In genomic region chr1:192609110-192610079, GRCh38 we compare ENCODE assay signal across 8 cellular contexts. TPM values are rescaled to one million over a fixed set of nuclear protein-coding genes. Genes with fewer than 3 reads are reported as not detected.
DNase-seq lines count a peak whose midpoint lies in the region; ATAC-seq, FAIRE-seq and TF ChIP-seq lines count a peak whose summit lies in the region.

No MANE protein-coding gene starts in this region.

- H3K36me3 Mint-ChIP-seq in activated T-cell treated with anti-CD3 and anti-CD28 coated beads, Interleukin-2, amount 50 U/mL, for 4 hours (ENCODE audit: insufficient read depth): no peaks in the 10 kb centered on the region

- no peak overlapping the region for H3K27ac ChIP-seq in HepG2 (ENCODE audit: extremely low read length, insufficient read depth, low read length)

- 42% methylated on average over 12 of the region's 12 CpGs for WGBS in HepG2 (ENCODE audit: low lambda C conversion rate)

- BruUV-seq in HepG2 (replicated peaks; lab: Mats Ljungman, UMichigan): no TSS peak

- ATAC-seq in HG02588 (IDR thresholded peaks at IDR 0.05; ENCODE audit: unreplicated experiment) (peak; percentile 98), HepG2 (no peak)
- peak; percentile 91 for ATAC-seq in activated T-cell treated with anti-CD3 and anti-CD28 coated beads, Interleukin-2, amount 50 U/mL, for 4 hours

- no peaks in the 10 kb centered on the region for H3K9me3 ChIP-seq in HepG2 (ENCODE audit: low read length)

- intact Hi-C loops in HepG2 (cut with micrococcal nuclease; ENCODE audit: unreplicated experiment): loop anchor here (1.0 to 5.0 kb wide), 2 partner anchors 132 to 198 kb away; partner anchors contain the start of gene RGS2

- H3K9me3 Mint-ChIP-seq in activated T-cell treated with anti-CD3 and anti-CD28 coated beads, Interleukin-2, amount 50 U/mL, for 4 hours: no peaks in the 10 kb centered on the region

- H3K4me2 ChIP-seq in HepG2 (ENCODE audit: low read depth, low read length): no peak overlapping the region

- peak; percentile 83 to 95 for DNase-seq in NOMO-1 (lab: John Stamatoyannopoulos, UW; ENCODE audit: unreplicated experiment in 2 of 2)
- DNase-seq in activated T-cell treated with anti-CD3 and anti-CD28 coated beads, Interleukin-2, amount 50 U/mL, for 4 hours: peak; percentile 39
- DNase-seq in HepG2 (ENCODE audit: low spot score): no peak
- peak; percentile 51 for DNase-seq in stimulated activated CD8-positive, alpha-beta memory T cell treated with anti-CD3 and anti-CD28 coated beads, Interleukin-4, amount 100 ng/mL, for 48 hours
- no peak for DNase-seq in COLO668 (lab: John Stamatoyannopoulos, UW; ENCODE audit: unreplicated experiment)
- DNase-seq in AG08396 (ENCODE audit: low spot score): no peak

- no peaks in the 10 kb centered on the region for H3K27me3 Mint-ChIP-seq in activated T-cell treated with anti-CD3 and anti-CD28 coated beads, Interleukin-2, amount 50 U/mL, for 4 hours (ENCODE audit: low read depth)

- H3K9ac ChIP-seq in HepG2 (ENCODE audit: insufficient read depth, low read depth, low read length): no peak overlapping the region

- no peak for TF ChIP-seq POLR2A in HepG2 (IDR thresholded peaks at IDR 0.05; ENCODE audit: insufficient read depth in 1 of 2, low read depth in 2 of 2, low read length in 2 of 2)

- POLR2A ChIA-PET in HepG2 (lab: Yijun Ruan, JAX): no interaction called here

- H3K79me2 ChIP-seq in HepG2 (ENCODE audit: insufficient read depth, low read length): no peaks in the 10 kb centered on the region

- H2AFZ ChIP-seq in HepG2 (ENCODE audit: low read length): no peak overlapping the region

- no peaks in the 10 kb centered on the region for H3K36me3 ChIP-seq in HepG2 (replicated peaks in 1 of 2; ENCODE audit: control insufficient read depth in 1 of 2, insufficient read depth in 2 of 2, low read length in 2 of 2)

- no peak for FAIRE-seq in HepG2 (lab: Jason Lieb, UNC)

- CTCF ChIA-PET in HepG2 (lab: Yijun Ruan, JAX; ENCODE audit: low intra/inter-chr PET ratio, low total read pairs): interaction anchor here (1.0 to 3.1 kb wide), 3 partner anchors 131 to 422 kb away, joined by 3 to 12 read pairs (median 8); no protein-coding TSS in a partner anchor

- in situ Hi-C loops in HepG2 (cut with HindIII; ENCODE audit: extremely low pct_ligation_motif_present, low pct_unique_long_range_greater_than_20kb): loop anchor here (5.0 kb wide), 1 partner anchor 132 kb away; no protein-coding TSS in a partner anchor

- no peak for TF ChIP-seq RAD21 in HepG2 (CRISPR knock-in tag; IDR thresholded peaks at IDR 0.05)

- 0 out of 2 replicates have a peak, but pooled peaks cover 13% of the 10 kb centered on the region for H3K4me1 ChIP-seq in HepG2 (ENCODE audit: insufficient read depth, low read length)

- H3K4me3 Mint-ChIP-seq in activated T-cell treated with anti-CD3 and anti-CD28 coated beads, Interleukin-2, amount 50 U/mL, for 4 hours: peak overlapping the region; percentile 39

- TF ChIP-seq EP300 in HepG2 (IDR thresholded peaks at IDR 0.05; ENCODE audit: low read depth in 2 of 2, low read length in 2 of 2) (no peak), HepG2 (CRISPR knock-in tag; IDR thresholded peaks at IDR 0.05; ENCODE audit: borderline replicate concordance) (no peak)

- H4K20me1 ChIP-seq in HepG2 (ENCODE audit: insufficient read depth, low read length): no peaks in the 10 kb centered on the region

- peaks cover 18% of the 10 kb centered on the region for H3K4me1 Mint-ChIP-seq in activated T-cell treated with anti-CD3 and anti-CD28 coated beads, Interleukin-2, amount 50 U/mL, for 4 hours (ENCODE audit: low read depth)

- TF ChIP-seq CTCF in GM12872 (IDR thresholded peaks at IDR 0.05; ENCODE audit: insufficient read depth, low read depth, low read length): 0 out of 3 replicates have a peak, but pooled peaks have one; percentile 21
- TF ChIP-seq CTCF in HepG2 (CRISPR knock-in tag; IDR thresholded peaks at IDR 0.05): no peak

- H3K27me3 ChIP-seq in HepG2 (ENCODE audit: control insufficient read depth in 1 of 2, insufficient read depth in 2 of 2, low read length in 2 of 2): no peaks in the 10 kb centered on the region

- no peak overlapping the region for H3K4me3 ChIP-seq in HepG2 (replicated peaks in 1 of 3; ENCODE audit: insufficient read depth in 1 of 3, low read depth in 2 of 3, low read length in 3 of 3)

TF ChIP-seq in HepG2, 621 proteins besides CTCF, POLR2A, EP300 and RAD21:
- 0 out of 2 replicates have a peak, but pooled peaks have one; percentile 21 for TF ChIP-seq CREB1 (IDR thresholded peaks at IDR 0.05)
- TF ChIP-seq CREB1 (CRISPR knock-in tag; IDR thresholded peaks at IDR 0.05): no peak
- TF ChIP-seq PPARG (CRISPR knock-in tag; conservative IDR thresholded peaks at IDR 0.05): no peak

RNA-seq across cellular contexts. Expression of gene RGS13, which starts 26.6 kb away (rescaled TPM):
- total RNA-seq in activated T-cell treated with anti-CD3 and anti-CD28 coated beads, Interleukin-2, amount 50 U/mL, for 4 hours: not detected
- total RNA-seq in HepG2 (2016; rRNA removed; fragmentation: Illumina TruSeq; extraction: Trizol): not detected in 2 replicates
- total RNA-seq in HepG2 (2016; cell fraction: cytosol; rRNA removed; fragmentation: Illumina TruSeq; extraction: Trizol; ENCODE audit: low read depth): not detected in 2 replicates
- not detected in 2 replicates for total RNA-seq in HepG2 (2016; cell fraction: insoluble cytoplasmic fraction; rRNA removed; fragmentation: Illumina TruSeq; extraction: Trizol)
- total RNA-seq in HepG2 (2016; cell fraction: membrane; rRNA removed; fragmentation: Illumina TruSeq; extraction: Trizol): not detected in 2 replicates
- not detected in 2 replicates for total RNA-seq in HepG2 (2016; cell fraction: nucleus; rRNA removed; fragmentation: Illumina TruSeq; extraction: Trizol)
- not detected in 2 replicates for polyA plus RNA-seq in HepG2 (2011; rRNA removed)
- not detected in 2 replicates for polyA plus RNA-seq in HepG2 (2011; cell fraction: cytosol; rRNA removed)
- not detected in 2 replicates for polyA plus RNA-seq in HepG2 (2011; cell fraction: nucleus; rRNA removed)
- polyA plus RNA-seq in HepG2 (2012): not detected in 2 replicates
- polyA plus RNA-seq in HepG2 (2016; cell fraction: cytosol; fragmentation: Illumina TruSeq; extraction: Trizol; ENCODE audit: low read depth): not detected in 2 replicates
- not detected in 2 replicates for polyA plus RNA-seq in HepG2 (2016; cell fraction: insoluble cytoplasmic fraction; fragmentation: Illumina TruSeq; extraction: Trizol; ENCODE audit: low read depth)
- not detected in 2 replicates for polyA plus RNA-seq in HepG2 (2016; cell fraction: membrane; fragmentation: Illumina TruSeq; extraction: Trizol; ENCODE audit: low read depth)
- polyA plus RNA-seq in HepG2 (2016; cell fraction: nucleus; fragmentation: Illumina TruSeq; extraction: Trizol; ENCODE audit: insufficient read depth, low read depth): not detected in 2 replicates
- not detected in 2 replicates for polyA minus RNA-seq in HepG2 (2011; rRNA and poly(A)+ RNA removed; ENCODE audit: low replicate concordance)
- not detected in 2 replicates for polyA minus RNA-seq in HepG2 (2011; cell fraction: cytosol; rRNA and poly(A)+ RNA removed)
- not detected in 2 replicates for polyA minus RNA-seq in HepG2 (2011; cell fraction: nucleus; rRNA and poly(A)+ RNA removed)

RNA-seq across cellular contexts. Expression of gene RGS1, which starts 33.8 kb away (rescaled TPM):
- total RNA-seq in activated T-cell treated with anti-CD3 and anti-CD28 coated beads, Interleukin-2, amount 50 U/mL, for 4 hours: 10 to 100 TPM; 31.7 to 47.6 (median 34.4) TPM
- total RNA-seq in HepG2 (2016; rRNA removed; fragmentation: Illumina TruSeq; extraction: Trizol): not detected in 2 replicates
- total RNA-seq in HepG2 (2016; cell fraction: cytosol; rRNA removed; fragmentation: Illumina TruSeq; extraction: Trizol; ENCODE audit: low read depth): not detected in 2 replicates
- not detected in 2 replicates for total RNA-seq in HepG2 (2016; cell fraction: insoluble cytoplasmic fraction; rRNA removed; fragmentation: Illumina TruSeq; extraction: Trizol)
- total RNA-seq in HepG2 (2016; cell fraction: membrane; rRNA removed; fragmentation: Illumina TruSeq; extraction: Trizol): not detected in 2 replicates
- not detected in 2 replicates for total RNA-seq in HepG2 (2016; cell fraction: nucleus; rRNA removed; fragmentation: Illumina TruSeq; extraction: Trizol)
- not detected in 2 replicates for polyA plus RNA-seq in HepG2 (2011; rRNA removed)
- 0.03 TPM in 1 of 2 replicates, not detected in the other for polyA plus RNA-seq in HepG2 (2011; cell fraction: cytosol; rRNA removed)
- polyA plus RNA-seq in HepG2 (2011; cell fraction: nucleus; rRNA removed): not detected in 2 replicates
- polyA plus RNA-seq in HepG2 (2012): not detected in 2 replicates
- polyA plus RNA-seq in HepG2 (2016; cell fraction: cytosol; fragmentation: Illumina TruSeq; extraction: Trizol; ENCODE audit: low read depth): not detected in 2 replicates
- polyA plus RNA-seq in HepG2 (2016; cell fraction: insoluble cytoplasmic fraction; fragmentation: Illumina TruSeq; extraction: Trizol; ENCODE audit: low read depth): not detected in 2 replicates
- not detected in 2 replicates for polyA plus RNA-seq in HepG2 (2016; cell fraction: membrane; fragmentation: Illumina TruSeq; extraction: Trizol; ENCODE audit: low read depth)
- polyA plus RNA-seq in HepG2 (2016; cell fraction: nucleus; fragmentation: Illumina TruSeq; extraction: Trizol; ENCODE audit: insufficient read depth, low read depth): not detected in 2 replicates
- not detected in 2 replicates for polyA minus RNA-seq in HepG2 (2011; rRNA and poly(A)+ RNA removed; ENCODE audit: low replicate concordance)
- polyA minus RNA-seq in HepG2 (2011; cell fraction: cytosol; rRNA and poly(A)+ RNA removed): not detected in 2 replicates
- 0.90 TPM in 1 of 2 replicates, not detected in the other for polyA minus RNA-seq in HepG2 (2011; cell fraction: nucleus; rRNA and poly(A)+ RNA removed)

Comparison
In these comparisons a context has a peak if more than half of its experiments do, and no peak if none do; other contexts are left out.
1. DNase-seq: peak in NOMO-1 (2 of 2), activated T-cell treated with anti-CD3 and anti-CD28 coated beads, Interleukin-2, amount 50 U/mL, for 4 hours (single experiment) and stimulated activated CD8-positive, alpha-beta memory T cell treated with anti-CD3 and anti-CD28 coated beads, Interleukin-4, amount 100 ng/mL, for 48 hours (single experiment); none in HepG2 (single experiment), COLO668 (single experiment) and AG08396 (single experiment).
2. RNA of gene RGS1, which starts 33.8 kb away (total RNA-seq): 31.7 to 47.6 TPM in activated T-cell treated with anti-CD3 and anti-CD28 coated beads, Interleukin-2, amount 50 U/mL, for 4 hours; not detected in HepG2; every median in the first group is over 10 times any median in the second.